Comparison of ENCODE assay signal across 13 cellular contexts in genomic region chr14:105250008-105250366, GRCh38. TPM values are rescaled to one million over a fixed set of nuclear protein-coding genes. Genes with fewer than 3 reads are reported as not detected.
DNase-seq lines count a peak whose midpoint lies in the region; ATAC-seq and TF ChIP-seq lines count a peak whose summit lies in the region.
"Had no signal": no experiment of that assay in that cellular context is flagged by ENCODE, and none has a peak within 500 bp of the region (broad histone marks: within the 10 kb centered on the region; RNA-seq: fewer than 3 reads in every experiment).

No MANE protein-coding gene starts in this region.

- TF ChIP-seq CTCF in left ventricle myocardium inferior (IDR thresholded peaks at IDR 0.05; ENCODE audit: borderline replicate concordance): no peak
- no peak for TF ChIP-seq CTCF in heart right ventricle (IDR thresholded peaks at IDR 0.05)
- no peak for TF ChIP-seq CTCF in mesothelial cell of epicardium (IDR thresholded peaks at IDR 0.05; ENCODE audit: unreplicated experiment)
- no peak for TF ChIP-seq CTCF in dorsolateral prefrontal cortex (IDR thresholded peaks at IDR 0.05 in 54 of 56, conservative IDR thresholded peaks at IDR 0.05 in 2 of 56; ENCODE audit: low read depth in 1 of 56, partially characterized antibody in 56 of 56)
- TF ChIP-seq CTCF in spleen (IDR thresholded peaks at IDR 0.05 in 8 of 11, conservative IDR thresholded peaks at IDR 0.05 in 3 of 11): no peak

- peak overlapping the region; percentile 67 for H3K27ac Mint-ChIP-seq in activated T-helper 2 cell treated with anti-CD3 and anti-CD28 coated beads, Interferon-gamma antibody, Interleukin-2, Interleukin-4, amounts not matched to agents 10 μg/mL and 5 μg/mL and 100 μg/mL, durations not matched to agents 14 hours and 24 hours and 36 hours
- H3K27ac Mint-ChIP-seq in mesothelial cell of epicardium: peak overlapping the region; percentile 88

- H3K9me3 ChIP-seq in left ventricle myocardium inferior (replicated peaks): no peaks in the 10 kb centered on the region
- H3K9me3 ChIP-seq in heart right ventricle: no peaks in the 10 kb centered on the region
- no peaks in the 10 kb centered on the region for H3K9me3 ChIP-seq in spleen
- H3K9me3 ChIP-seq: left lung, ovary had no signal

- peaks cover 14% of the 10 kb centered on the region for H3K4me1 Mint-ChIP-seq in activated T-helper 2 cell treated with anti-CD3 and anti-CD28 coated beads, Interferon-gamma antibody, Interleukin-2, Interleukin-4, amounts not matched to agents 10 μg/mL and 5 μg/mL and 100 μg/mL, durations not matched to agents 14 hours and 24 hours and 36 hours (ENCODE audit: low read depth)
- peaks cover 26% of the 10 kb centered on the region for H3K4me1 Mint-ChIP-seq in mesothelial cell of epicardium

- H3K4me3 Mint-ChIP-seq in activated T-helper 2 cell treated with anti-CD3 and anti-CD28 coated beads, Interferon-gamma antibody, Interleukin-2, Interleukin-4, amounts not matched to agents 10 μg/mL and 5 μg/mL and 100 μg/mL, durations not matched to agents 14 hours and 24 hours and 36 hours (ENCODE audit: low read depth): peak overlapping the region; percentile 74
- peak overlapping the region; percentile 73 for H3K4me3 Mint-ChIP-seq in mesothelial cell of epicardium

- WGBS in heart right ventricle, 2 donors: 94 to 96% methylated on average over 16 of the region's 16 CpGs
- WGBS in spleen, 5 donors: 81 to 92% (median 89%) methylated on average over 12 to 16 of the region's 16 CpGs

- ATAC-seq in heart right ventricle: no peak
- ATAC-seq: SK-N-SH treated with all-trans-retinoic acid at 6 μM for 48 hours had no signal

- H3K36me3 ChIP-seq in left ventricle myocardium inferior: peaks cover 47% of the 10 kb centered on the region
- H3K36me3 ChIP-seq in heart right ventricle: peaks cover 0 to 62% (median 10%) of the 10 kb centered on the region in 9 donors
- peaks cover 0 to 57% (median 18%) of the 10 kb centered on the region in 6 donors for H3K36me3 ChIP-seq in spleen
- H3K36me3 ChIP-seq: ovary had no signal

- intact Hi-C loops in left ventricle myocardium inferior (cut with micrococcal nuclease): no loop called here
- intact Hi-C loops in heart right ventricle (cut with DNase I): no loop called here
- intact Hi-C loops in activated T-helper 2 cell treated with anti-CD3 and anti-CD28 coated beads, Interferon-gamma antibody, Interleukin-2, Interleukin-4, amounts not matched to agents 10 μg/mL and 5 μg/mL and 100 μg/mL, durations not matched to agents 14 hours and 24 hours and 36 hours (cut with micrococcal nuclease): no loop called here
- intact Hi-C loops in dorsolateral prefrontal cortex (cut with DNase I): loop anchor here in 1 of 2 donors (10.0 kb wide), 1 partner anchor 45 kb away; no protein-coding TSS in a partner anchor
- intact Hi-C loops in spleen (cut with DNase I; ENCODE audit: low total_unique reads): no loop called here

- H3K4me1 ChIP-seq in left ventricle myocardium inferior (peaks cover 45% of the 10 kb centered on the region), heart right ventricle (peaks cover 10 to 40% (median 27%) of the 10 kb centered on the region in 9 donors), spleen (peaks cover 10 to 53% (median 23%) of the 10 kb centered on the region in 6 donors)

- peaks cover 48% of the 10 kb centered on the region for H3K36me3 Mint-ChIP-seq in activated T-helper 2 cell treated with anti-CD3 and anti-CD28 coated beads, Interferon-gamma antibody, Interleukin-2, Interleukin-4, amounts not matched to agents 10 μg/mL and 5 μg/mL and 100 μg/mL, durations not matched to agents 14 hours and 24 hours and 36 hours (ENCODE audit: low read depth)
- peaks cover 26% of the 10 kb centered on the region for H3K36me3 Mint-ChIP-seq in mesothelial cell of epicardium

- H3K27ac ChIP-seq in left ventricle myocardium inferior (replicated peaks): peak overlapping the region; percentile 98
- peak overlapping the region in 3 of 10 donors; percentile 87 to 98 (median 92) for H3K27ac ChIP-seq in heart right ventricle
- H3K27ac ChIP-seq in dorsolateral prefrontal cortex: peak overlapping the region in 9 of 59 donors; percentile 63 to 90 (median 81)
- H3K27ac ChIP-seq in spleen: no peak overlapping the region

- H3K27me3 ChIP-seq in left ventricle myocardium inferior (ENCODE audit: low read depth): no peaks in the 10 kb centered on the region
- H3K27me3 ChIP-seq in heart right ventricle: no peaks in the 10 kb centered on the region
- H3K27me3 ChIP-seq in dorsolateral prefrontal cortex: no peaks in the 10 kb centered on the region
- no peaks in the 10 kb centered on the region for H3K27me3 ChIP-seq in spleen (replicated peaks in 1 of 7)
- H3K27me3 ChIP-seq: left lung, ovary had no signal

- TF ChIP-seq POLR2A in spleen (IDR thresholded peaks at IDR 0.05): no peak

- no peaks in the 10 kb centered on the region for H3K27me3 Mint-ChIP-seq in activated T-helper 2 cell treated with anti-CD3 and anti-CD28 coated beads, Interferon-gamma antibody, Interleukin-2, Interleukin-4, amounts not matched to agents 10 μg/mL and 5 μg/mL and 100 μg/mL, durations not matched to agents 14 hours and 24 hours and 36 hours (ENCODE audit: low read depth)
- H3K27me3 Mint-ChIP-seq in mesothelial cell of epicardium (ENCODE audit: low read depth): no peaks in the 10 kb centered on the region

- H3K4me3 ChIP-seq in left ventricle myocardium inferior (peak overlapping the region; percentile 73), heart right ventricle (no peak overlapping the region), dorsolateral prefrontal cortex (peak overlapping the region in 4 of 59 donors; percentile 58 to 73 (median 71)), spleen (no peak overlapping the region)

- H3K9me3 Mint-ChIP-seq in activated T-helper 2 cell treated with anti-CD3 and anti-CD28 coated beads, Interferon-gamma antibody, Interleukin-2, Interleukin-4, amounts not matched to agents 10 μg/mL and 5 μg/mL and 100 μg/mL, durations not matched to agents 14 hours and 24 hours and 36 hours: no peaks in the 10 kb centered on the region
- H3K9me3 Mint-ChIP-seq in mesothelial cell of epicardium: no peaks in the 10 kb centered on the region

- no peak for DNase-seq in left ventricle myocardium inferior
- DNase-seq in heart right ventricle: no peak
- DNase-seq in activated T-helper 2 cell treated with anti-CD3 and anti-CD28 coated beads, Interferon-gamma antibody, Interleukin-2, Interleukin-4, amounts not matched to agents 10 μg/mL and 5 μg/mL and 100 μg/mL, durations not matched to agents 14 hours and 24 hours and 36 hours (ENCODE audit: low spot score): no peak
- DNase-seq in mesothelial cell of epicardium (ENCODE audit: low spot score in 2 of 2, unreplicated experiment in 2 of 2): no peak
- DNase-seq in stimulated activated CD4-positive, alpha-beta T cell treated with anti-CD3 and anti-CD28 coated beads, Interleukin-4, amount 100 ng/mL, for 4 hours: no peak
- no peak for DNase-seq in superior temporal gyrus (ENCODE audit: extremely low spot score)
- no peak for DNase-seq in dorsolateral prefrontal cortex
- DNase-seq in spleen: no peak
- DNase-seq: AML-193, GDM1, left lung had no signal

RNA-seq across cellular contexts. Expression of gene BTBD6, which starts 1.7 kb away (rescaled TPM):
- 45.3 TPM for total RNA-seq in left ventricle myocardium inferior
- 10 to 100 TPM; 28.1 to 49.7 (median 32.2) TPM for total RNA-seq in heart right ventricle
- polyA plus RNA-seq in heart right ventricle: 10 to 100 TPM; 40.9 to 58.2 TPM
- 38.4 and 38.6 TPM in 2 replicates for total RNA-seq in activated T-helper 2 cell treated with anti-CD3 and anti-CD28 coated beads, Interferon-gamma antibody, Interleukin-2, Interleukin-4, amounts not matched to agents 10 μg/mL and 5 μg/mL and 100 μg/mL, durations not matched to agents 14 hours and 24 hours and 36 hours
- total RNA-seq in mesothelial cell of epicardium: 38.4 to 41.2 TPM (median 39.8 TPM) in 3 replicates
- 10 to 100 TPM; 28.3 to 99.3 (median 59.6) TPM for total RNA-seq in dorsolateral prefrontal cortex
- 10 to 100 TPM; 19.1 to 31.4 (median 23.6) TPM for total RNA-seq in spleen
- polyA plus RNA-seq in spleen: 10 to 100 TPM; 28.2 to 30.2 (median 29.0) TPM

RNA-seq across cellular contexts. Expression of gene BRF1, which starts 50.8 kb away (rescaled TPM):
- 19.8 TPM for total RNA-seq in left ventricle myocardium inferior
- 10 to 100 TPM; 12.7 to 18.9 (median 16.2) TPM for total RNA-seq in heart right ventricle
- 10 to 100 TPM; 12.9 to 30.8 TPM for polyA plus RNA-seq in heart right ventricle
- 44.0 TPM in 2 replicates for total RNA-seq in activated T-helper 2 cell treated with anti-CD3 and anti-CD28 coated beads, Interferon-gamma antibody, Interleukin-2, Interleukin-4, amounts not matched to agents 10 μg/mL and 5 μg/mL and 100 μg/mL, durations not matched to agents 14 hours and 24 hours and 36 hours
- 72.8 to 78.6 TPM (median 75.0 TPM) in 3 replicates for total RNA-seq in mesothelial cell of epicardium
- total RNA-seq in dorsolateral prefrontal cortex: 100 to 1,000 TPM in 7 of 120 experiments, 10 to 100 TPM in 113; 55.3 to 109 (median 75.5) TPM
- total RNA-seq in spleen: 10 to 100 TPM; 37.7 to 71.2 (median 54.8) TPM
- 10 to 100 TPM; 16.2 to 31.5 (median 23.8) TPM for polyA plus RNA-seq in spleen
